Comparison of ENCODE assay signal across 1 cellular context in genomic region chr10:104680467-104681401, GRCh38.
TF ChIP-seq lines count a peak whose summit lies in the region.

No MANE protein-coding gene starts in this region.

TF ChIP-seq in H1, 55 proteins besides CTCF, POLR2A, EP300 and RAD21 (continued from another document):
- peak; percentile 30; the same call in 1 of the 2 replicates for TF ChIP-seq PHF8 (conservative IDR thresholded peaks at IDR 0.05; ENCODE audit: low read depth, low read length)
- TF ChIP-seq SIN3A (conservative IDR thresholded peaks at IDR 0.05 in 1 of 2, IDR thresholded peaks at IDR 0.05 in 1 of 2; ENCODE audit: low read depth in 1 of 2, low read length in 2 of 2), result no peak
- TF ChIP-seq RBBP5 (IDR thresholded peaks at IDR 0.05; ENCODE audit: borderline replicate concordance, low read depth, low read length), result no peak
- TF ChIP-seq KDM4A (IDR thresholded peaks at IDR 0.05; ENCODE audit: low read depth, low read length, severe bottlenecking), result peak; percentile 83
- TF ChIP-seq KDM5A (IDR thresholded peaks at IDR 0.05; ENCODE audit: low read length), result no peak
